11 cellular contexts compared by ENCODE assay signal in the genomic region with DNA sequence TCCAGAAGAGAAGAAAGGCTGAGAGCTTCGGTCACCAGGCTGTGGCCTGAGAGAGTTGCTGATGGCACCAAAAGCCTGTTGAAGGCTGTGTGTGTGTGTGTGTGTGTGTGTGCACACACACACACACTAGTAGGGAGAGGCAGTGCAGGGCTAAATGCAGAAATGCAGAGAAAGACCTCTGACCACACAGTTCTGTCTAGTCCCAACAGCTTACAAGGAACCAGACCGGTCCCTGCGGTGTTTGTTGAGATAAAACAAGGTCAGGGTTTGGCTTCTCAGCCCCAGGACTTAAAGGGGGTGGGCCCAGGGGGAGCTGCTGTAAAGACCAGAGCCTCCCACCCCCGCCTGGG.
DNase-seq lines count a peak whose midpoint lies in the region; ATAC-seq and TF ChIP-seq lines count a peak whose summit lies in the region.
"Had no signal": no experiment of that assay in that cellular context is flagged by ENCODE, and none has a peak within 500 bp of the region (broad histone marks: within the 10 kb centered on the region; RNA-seq: fewer than 3 reads in every experiment).

No MANE protein-coding gene starts in this region.

- TF ChIP-seq CTCF in fibroblast of mammary gland (conservative IDR thresholded peaks at IDR 0.05; ENCODE audit: control insufficient read depth, insufficient read depth, low read depth, low read length) (no peak), parathyroid adenoma (IDR thresholded peaks at IDR 0.05) (no peak)

- peaks cover 76% of the 10 kb centered on the region for H3K4me1 ChIP-seq in SJCRH30
- peaks cover 12% of the 10 kb centered on the region for H3K4me1 ChIP-seq in parathyroid adenoma

- ATAC-seq in T-helper 17 cell: no peak
- ATAC-seq: left lobe of liver had no signal

- H3K27me3 ChIP-seq in SJCRH30 (no peaks in the 10 kb centered on the region), parathyroid adenoma (ENCODE audit: control insufficient read depth, insufficient read depth, low read length) (no peaks in the 10 kb centered on the region)

- peak overlapping the region; percentile 43 for H3K4me2 ChIP-seq in parathyroid adenoma (ENCODE audit: low read length)

- DNase-seq in CMK (ENCODE audit: low read depth) (peak; percentile 7), SJCRH30 (no peak), fibroblast of mammary gland (ENCODE audit: low read depth) (peak; percentile 23), T1000 (lab: John Stamatoyannopoulos, UW) (no peak), OCI-M2 (lab: John Stamatoyannopoulos, UW; ENCODE audit: unreplicated experiment) (no peak), T-helper 17 cell (no peak), NCI-H2029 treated with DMSO at 0.1 percent for 48 hours (lab: John Stamatoyannopoulos, UW) (no peak)

- H3K79me2 ChIP-seq in parathyroid adenoma: no peaks in the 10 kb centered on the region

- no peak overlapping the region for H3K9ac ChIP-seq in parathyroid adenoma

- H3K9me3 ChIP-seq in SJCRH30 (replicated peaks) (no peaks in the 10 kb centered on the region), parathyroid adenoma (ENCODE audit: control insufficient read depth, low read length) (no peaks in the 10 kb centered on the region), T-helper 17 cell (ENCODE audit: control insufficient read depth, low read length, poor library complexity, severe bottlenecking) (no peaks in the 10 kb centered on the region)

- H3K4me3 Mint-ChIP-seq in T-helper 17 cell: no peak overlapping the region

- no peaks in the 10 kb centered on the region for H3K27me3 Mint-ChIP-seq in T-helper 17 cell
- H3K27me3 Mint-ChIP-seq: activated naive CD4-positive, alpha-beta T cell treated with anti-CD3 and anti-CD28 coated beads, Interleukin-2, amount 50 U/mL, for 24 hours had no signal

- peaks cover 10% of the 10 kb centered on the region for H3K4me1 Mint-ChIP-seq in T-helper 17 cell

- no peaks in the 10 kb centered on the region for H3K36me3 Mint-ChIP-seq in T-helper 17 cell (ENCODE audit: low read depth)
- H3K36me3 Mint-ChIP-seq: activated naive CD4-positive, alpha-beta T cell treated with anti-CD3 and anti-CD28 coated beads, Interleukin-2, amount 50 U/mL, for 24 hours had no signal

- no peak overlapping the region for H2AFZ ChIP-seq in parathyroid adenoma

- H3K27ac ChIP-seq in SJCRH30: peak overlapping the region; percentile 97
- peak overlapping the region; percentile 39 for H3K27ac ChIP-seq in parathyroid adenoma
- H3K27ac ChIP-seq: HL-60 had no signal

- H3K4me3 ChIP-seq in SJCRH30 (peak overlapping the region; percentile 14), fibroblast of mammary gland (ENCODE audit: control insufficient read depth, low read depth, low read length) (no peak overlapping the region), parathyroid adenoma (ENCODE audit: low read depth, low read length) (no peak overlapping the region)

- H3K27ac Mint-ChIP-seq in T-helper 17 cell: no peak overlapping the region
- H3K27ac Mint-ChIP-seq: activated naive CD4-positive, alpha-beta T cell treated with anti-CD3 and anti-CD28 coated beads, Interleukin-2, amount 50 U/mL, for 24 hours had no signal

- H3K36me3 ChIP-seq in SJCRH30: peaks cover 2% of the 10 kb centered on the region; the same call in 1 of the 2 replicates
- no peaks in the 10 kb centered on the region for H3K36me3 ChIP-seq in parathyroid adenoma (ENCODE audit: control insufficient read depth, insufficient read depth, low read length)

Comparison
In these comparisons a context has a peak if more than half of its experiments do, and no peak if none do; other contexts are left out.
1. DNase-seq: peak in CMK (single experiment) and fibroblast of mammary gland (single experiment); none in SJCRH30 (0 of 2), T1000 (single experiment), OCI-M2 (single experiment), T-helper 17 cell (0 of 3) and NCI-H2029 treated with DMSO at 0.1 percent for 48 hours (single experiment).